1 cellular context compared by ENCODE assay signal in genomic region chr12:51382173-51382572, GRCh38.
TF ChIP-seq lines count a peak whose summit lies in the region.

No MANE protein-coding gene starts in this region.

TF ChIP-seq in H1, 55 proteins besides CTCF, POLR2A, EP300 and RAD21:
- TF ChIP-seq CTBP2 (IDR thresholded peaks at IDR 0.05; ENCODE audit: borderline replicate concordance, insufficient read depth, insufficient read length, low read length) (no peak), SP2 (IDR thresholded peaks at IDR 0.05; ENCODE audit: low read length) (no peak), CBX5 (IDR thresholded peaks at IDR 0.05; ENCODE audit: low read depth, low read length) (no peak), RNF2 (IDR thresholded peaks at IDR 0.05; ENCODE audit: borderline replicate concordance, low read depth, low read length, missing control alignments, poor library complexity, severe bottlenecking) (no peak), RXRA (IDR thresholded peaks at IDR 0.05; ENCODE audit: insufficient read depth, low read depth, low read length) (no peak), SIRT6 (IDR thresholded peaks at IDR 0.05; ENCODE audit: low read length) (no peak), TEAD4 (IDR thresholded peaks at IDR 0.05; ENCODE audit: low read depth, low read length) (no peak), E2F6 (IDR thresholded peaks at IDR 0.05) (no peak), FOSL1 (IDR thresholded peaks at IDR 0.05; ENCODE audit: insufficient read depth, low read depth, low read length) (no peak), HDAC6 (IDR thresholded peaks at IDR 0.05; ENCODE audit: low read depth, low read length) (no peak), CEBPB (IDR thresholded peaks at IDR 0.05; ENCODE audit: low read depth, low read length) (no peak), GTF2F1 (IDR thresholded peaks at IDR 0.05; ENCODE audit: borderline replicate concordance, low read depth, low read length) (no peak), TAF7 (optimal IDR thresholded peaks at IDR 0.05; ENCODE audit: borderline replicate concordance, low read depth, low read length) (no peak), KDM4A (IDR thresholded peaks at IDR 0.05; ENCODE audit: low read depth, low read length, severe bottlenecking) (no peak), EZH2 (IDR thresholded peaks at IDR 0.05; ENCODE audit: low read depth, low read length, severe bottlenecking) (no peak), CREB1 (IDR thresholded peaks at IDR 0.05) (no peak), GABPA (IDR thresholded peaks at IDR 0.05; ENCODE audit: borderline replicate concordance, insufficient read depth, low read length) (no peak), TCF12 (IDR thresholded peaks at IDR 0.05; ENCODE audit: low read depth, low read length) (no peak), JUN (IDR thresholded peaks at IDR 0.05; ENCODE audit: low read depth, low read length) (no peak), KDM5A (IDR thresholded peaks at IDR 0.05; ENCODE audit: low read length) (no peak)
